1 cellular context compared by ENCODE assay signal in the genomic region with DNA sequence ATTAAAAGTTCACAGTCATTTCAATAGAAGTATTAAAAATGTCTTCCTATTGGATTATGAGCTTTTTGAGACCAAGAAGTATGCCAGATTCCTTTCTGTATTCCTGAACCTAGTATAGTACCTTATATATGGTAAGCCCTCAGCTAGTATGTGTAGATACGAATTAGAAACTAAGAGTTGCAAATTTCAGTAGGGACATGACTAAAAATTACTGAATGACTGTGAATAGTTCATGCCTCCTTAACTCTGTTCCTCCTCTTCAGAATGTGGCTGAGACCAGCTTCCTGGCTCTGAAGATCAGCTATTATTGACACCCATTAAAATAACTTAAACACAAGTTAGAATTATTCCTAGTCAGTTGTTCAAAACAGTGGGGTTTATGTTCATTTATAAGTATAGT.
TF ChIP-seq lines count a peak whose summit lies in the region.

No MANE protein-coding gene starts in this region.

TF ChIP-seq in GM12878, 131 proteins besides CTCF, POLR2A, EP300 and RAD21:
- TF ChIP-seq ATF2 (IDR thresholded peaks at IDR 0.05; ENCODE audit: low read length) (0 out of 2 replicates have a peak, but pooled peaks have one; percentile 19), RCOR1 (conservative IDR thresholded peaks at IDR 0.05; ENCODE audit: low read depth, low read length) (no peak), JUNB (IDR thresholded peaks at IDR 0.05) (0 out of 2 replicates have a peak, but pooled peaks have one; percentile 25)
